In genomic region chr5:128271071-128271470, GRCh38 we compare ENCODE assay signal across 1 cellular context.
TF ChIP-seq lines count a peak whose summit lies in the region.

No MANE protein-coding gene starts in this region.

TF ChIP-seq in GM23338, 12 proteins besides CTCF, POLR2A, EP300 and RAD21 (continued from another document):
- TF ChIP-seq, protein P1, sequence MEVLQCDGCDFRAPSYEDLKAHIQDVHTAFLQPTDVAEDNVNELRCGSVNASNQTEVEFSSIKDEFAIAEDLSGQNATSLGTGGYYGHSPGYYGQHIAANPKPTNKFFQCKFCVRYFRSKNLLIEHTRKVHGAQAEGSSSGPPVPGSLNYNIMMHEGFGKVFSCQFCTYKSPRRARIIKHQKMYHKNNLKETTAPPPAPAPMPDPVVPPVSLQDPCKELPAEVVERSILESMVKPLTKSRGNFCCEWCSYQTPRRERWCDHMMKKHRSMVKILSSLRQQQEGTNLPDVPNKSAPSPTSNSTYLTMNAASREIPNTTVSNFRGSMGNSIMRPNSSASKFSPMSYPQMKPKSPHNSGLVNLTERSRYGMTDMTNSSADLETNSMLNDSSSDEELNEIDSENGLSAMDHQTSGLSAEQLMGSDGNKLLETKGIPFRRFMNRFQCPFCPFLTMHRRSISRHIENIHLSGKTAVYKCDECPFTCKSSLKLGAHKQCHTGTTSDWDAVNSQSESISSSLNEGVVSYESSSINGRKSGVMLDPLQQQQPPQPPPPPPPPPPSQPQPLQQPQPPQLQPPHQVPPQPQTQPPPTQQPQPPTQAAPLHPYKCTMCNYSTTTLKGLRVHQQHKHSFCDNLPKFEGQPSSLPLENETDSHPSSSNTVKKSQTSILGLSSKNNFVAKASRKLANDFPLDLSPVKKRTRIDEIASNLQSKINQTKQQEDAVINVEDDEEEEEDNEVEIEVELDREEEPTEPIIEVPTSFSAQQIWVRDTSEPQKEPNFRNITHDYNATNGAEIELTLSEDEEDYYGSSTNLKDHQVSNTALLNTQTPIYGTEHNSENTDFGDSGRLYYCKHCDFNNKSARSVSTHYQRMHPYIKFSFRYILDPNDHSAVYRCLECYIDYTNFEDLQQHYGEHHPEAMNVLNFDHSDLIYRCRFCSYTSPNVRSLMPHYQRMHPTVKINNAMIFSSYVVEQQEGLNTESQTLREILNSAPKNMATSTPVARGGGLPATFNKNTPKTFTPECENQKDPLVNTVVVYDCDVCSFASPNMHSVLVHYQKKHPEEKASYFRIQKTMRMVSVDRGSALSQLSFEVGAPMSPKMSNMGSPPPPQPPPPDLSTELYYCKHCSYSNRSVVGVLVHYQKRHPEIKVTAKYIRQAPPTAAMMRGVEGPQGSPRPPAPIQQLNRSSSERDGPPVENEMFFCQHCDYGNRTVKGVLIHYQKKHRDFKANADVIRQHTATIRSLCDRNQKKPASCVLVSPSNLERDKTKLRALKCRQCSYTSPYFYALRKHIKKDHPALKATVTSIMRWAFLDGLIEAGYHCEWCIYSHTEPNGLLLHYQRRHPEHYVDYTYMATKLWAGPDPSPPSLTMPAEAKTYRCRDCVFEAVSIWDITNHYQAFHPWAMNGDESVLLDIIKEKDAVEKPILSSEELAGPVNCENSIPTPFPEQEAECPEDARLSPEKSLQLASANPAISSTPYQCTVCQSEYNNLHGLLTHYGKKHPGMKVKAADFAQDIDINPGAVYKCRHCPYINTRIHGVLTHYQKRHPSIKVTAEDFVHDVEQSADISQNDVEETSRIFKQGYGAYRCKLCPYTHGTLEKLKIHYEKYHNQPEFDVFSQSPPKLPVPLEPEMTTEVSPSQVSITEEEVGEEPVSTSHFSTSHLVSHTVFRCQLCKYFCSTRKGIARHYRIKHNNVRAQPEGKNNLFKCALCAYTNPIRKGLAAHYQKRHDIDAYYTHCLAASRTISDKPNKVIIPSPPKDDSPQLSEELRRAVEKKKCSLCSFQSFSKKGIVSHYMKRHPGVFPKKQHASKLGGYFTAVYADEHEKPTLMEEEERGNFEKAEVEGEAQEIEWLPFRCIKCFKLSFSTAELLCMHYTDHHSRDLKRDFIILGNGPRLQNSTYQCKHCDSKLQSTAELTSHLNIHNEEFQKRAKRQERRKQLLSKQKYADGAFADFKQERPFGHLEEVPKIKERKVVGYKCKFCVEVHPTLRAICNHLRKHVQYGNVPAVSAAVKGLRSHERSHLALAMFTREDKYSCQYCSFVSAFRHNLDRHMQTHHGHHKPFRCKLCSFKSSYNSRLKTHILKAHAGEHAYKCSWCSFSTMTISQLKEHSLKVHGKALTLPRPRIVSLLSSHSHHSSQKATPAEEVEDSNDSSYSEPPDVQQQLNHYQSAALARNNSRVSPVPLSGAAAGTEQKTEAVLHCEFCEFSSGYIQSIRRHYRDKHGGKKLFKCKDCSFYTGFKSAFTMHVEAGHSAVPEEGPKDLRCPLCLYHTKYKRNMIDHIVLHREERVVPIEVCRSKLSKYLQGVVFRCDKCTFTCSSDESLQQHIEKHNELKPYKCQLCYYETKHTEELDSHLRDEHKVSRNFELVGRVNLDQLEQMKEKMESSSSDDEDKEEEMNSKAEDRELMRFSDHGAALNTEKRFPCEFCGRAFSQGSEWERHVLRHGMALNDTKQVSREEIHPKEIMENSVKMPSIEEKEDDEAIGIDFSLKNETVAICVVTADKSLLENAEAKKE (CRISPR knock-in tag; IDR thresholded peaks at IDR 0.05), result no peak
- TF ChIP-seq REST (IDR thresholded peaks at IDR 0.05; ENCODE audit: unreplicated experiment), result no peak
- TF ChIP-seq NANOG (IDR thresholded peaks at IDR 0.05; ENCODE audit: borderline replicate concordance), result no peak
- TF ChIP-seq EZH2 (IDR thresholded peaks at IDR 0.05; ENCODE audit: low read depth, unreplicated experiment), result no peak
TF ChIP-seq in GM23338: peak in this region for 0.
